In genomic region chr14:68101715-68102301, GRCh38 we compare ENCODE assay signal across 6 cellular contexts.
A peak's percentile ranks its signal among the peaks of the same experiment; 100 is the strongest.
DNase-seq lines count a peak whose midpoint lies in the region; ATAC-seq, FAIRE-seq and TF ChIP-seq lines count a peak whose summit lies in the region.
"Not testable (repeated sequence)": the region's sequence is repeated elsewhere in the genome, so short reads cannot be mapped to it uniquely, and the experiment has no call there.

No MANE protein-coding gene starts in this region.

- in situ Hi-C loops in K562 (cut with MboI); HepG2 (cut with HindIII; ENCODE audit: extremely low pct_ligation_motif_present, low pct_unique_long_range_greater_than_20kb): not testable (repeated sequence)

- not testable (repeated sequence) for H3K9me2 ChIP-seq in HCT116 (ENCODE audit: insufficient read depth)

- CTCF ChIA-PET in HCT116 (lab: Charles Lee); K562 (lab: Yijun Ruan, JAX; ENCODE audit: low intra/inter-chr PET ratio); HepG2 (lab: Yijun Ruan, JAX; ENCODE audit: low intra/inter-chr PET ratio, low total read pairs): not testable (repeated sequence)

- not testable (repeated sequence) for H4K20me1 ChIP-seq in BLaER1 treated with 17β-estradiol and CSF1 and Interleukin-3, amounts not matched to agents 10 nM and 100 nM; HCT116 (ENCODE audit: insufficient read depth); K562 (replicated peaks; ENCODE audit: control insufficient read depth, insufficient read depth, low read length); HepG2 (ENCODE audit: insufficient read depth, low read length)

- peaks cover 56 to 63% (median 59%) of the 10 kb centered on the region in 11 experiments for H3K9me3 ChIP-seq in BLaER1 treated with 17β-estradiol and CSF1 and Interleukin-3, amounts not matched to agents 10 nM and 100 nM (replicated peaks in 1 of 11)
- not testable (repeated sequence) for H3K9me3 ChIP-seq in HCT116 (ENCODE audit: control insufficient read depth in 1 of 2, insufficient read depth in 1 of 2, low read depth in 1 of 2, low read length in 2 of 2); K562 (replicated peaks; ENCODE audit: control insufficient read depth, insufficient read depth, low read depth, low read length)
- peaks cover 26% of the 10 kb centered on the region for H3K9me3 ChIP-seq in HepG2 (ENCODE audit: low read length)
- H3K9me3 ChIP-seq in sigmoid colon = peaks cover 0 to 16% (median 4%) of the 10 kb centered on the region in 4 donors

- TF ChIP-seq CTCF in HCT116 (IDR thresholded peaks at IDR 0.05 in 2 of 3, conservative IDR thresholded peaks at IDR 0.05 in 1 of 3; ENCODE audit: borderline replicate concordance in 1 of 3, insufficient read depth in 1 of 3, low read depth in 2 of 3, low read length in 2 of 3); K562 (IDR thresholded peaks at IDR 0.05 in 2 of 3, conservative IDR thresholded peaks at IDR 0.05 in 1 of 3; ENCODE audit: insufficient read depth in 2 of 3, low read depth in 1 of 3, low read length in 3 of 3); HepG2 (CRISPR knock-in tag; IDR thresholded peaks at IDR 0.05); sigmoid colon (IDR thresholded peaks at IDR 0.05): not testable (repeated sequence)

- not testable (repeated sequence) for TF ChIP-seq RAD21 in HCT116 (IDR thresholded peaks at IDR 0.05; ENCODE audit: low read depth); K562 (CRISPR knock-in tag; conservative IDR thresholded peaks at IDR 0.05 in 1 of 2, IDR thresholded peaks at IDR 0.05 in 1 of 2); HepG2 (CRISPR knock-in tag; IDR thresholded peaks at IDR 0.05)

- H3K27me3 ChIP-seq in BLaER1 treated with 17β-estradiol and CSF1 and Interleukin-3, amounts not matched to agents 10 nM and 100 nM; HCT116 (ENCODE audit: insufficient read depth, low read length); K562 (ENCODE audit: control insufficient read depth in 2 of 2, insufficient read depth in 2 of 2, low read length in 2 of 2); HepG2 (ENCODE audit: control insufficient read depth in 1 of 2, insufficient read depth in 2 of 2, low read length in 2 of 2); sigmoid colon: not testable (repeated sequence)

- intact Hi-C loops in HCT116 (cut with micrococcal nuclease); K562 (cut with micrococcal nuclease); HepG2 (cut with micrococcal nuclease; ENCODE audit: unreplicated experiment): not testable (repeated sequence)
- intact Hi-C loops in sigmoid colon (cut with DNase I) = loop anchor here (5.0 kb wide), 3 partner anchors 65 to 130 kb away; no protein-coding TSS in a partner anchor

- not testable (repeated sequence) for BruUV-seq in HCT116 (replicated peaks; lab: Mats Ljungman, UMichigan); K562 (replicated peaks; lab: Mats Ljungman, UMichigan); HepG2 (replicated peaks; lab: Mats Ljungman, UMichigan)

- not testable (repeated sequence) for H3K79me2 ChIP-seq in HCT116 (ENCODE audit: insufficient read depth, low read length); K562 (ENCODE audit: control insufficient read depth, insufficient read depth, low read length); HepG2 (ENCODE audit: insufficient read depth, low read length)

- H3K27ac ChIP-seq in BLaER1 treated with 17β-estradiol and CSF1 and Interleukin-3, amounts not matched to agents 10 nM and 100 nM; HCT116 (ENCODE audit: low read depth, low read length); K562 (ENCODE audit: extremely low read depth, low read depth, low read length); HepG2 (ENCODE audit: extremely low read length, insufficient read depth, low read length): not testable (repeated sequence)
- peak overlapping the region in 3 of 4 donors; percentile 77 to 88 (median 79) for H3K27ac ChIP-seq in sigmoid colon

- H3K4me1 ChIP-seq in BLaER1 treated with 17β-estradiol and CSF1 and Interleukin-3, amounts not matched to agents 10 nM and 100 nM; HCT116 (ENCODE audit: control insufficient read depth in 1 of 2, insufficient read depth in 2 of 2, low read length in 2 of 2); K562 (replicated peaks in 1 of 2; ENCODE audit: control insufficient read depth in 2 of 2, insufficient read depth in 2 of 2, low read length in 2 of 2); HepG2 (ENCODE audit: insufficient read depth, low read length): not testable (repeated sequence)
- H3K4me1 ChIP-seq in sigmoid colon = peaks cover 0 to 87% (median 77%) of the 10 kb centered on the region in 4 donors

- not testable (repeated sequence) for DNase-seq in HCT116 (ENCODE audit: low read depth, low spot score); K562 (ENCODE audit: extremely low read depth in 1 of 4, low spot score in 3 of 4); HepG2 (ENCODE audit: low spot score); sigmoid colon
- DNase-seq in NCI-H69 (lab: John Stamatoyannopoulos, UW) = peak; percentile 41

- not testable (repeated sequence) for H3K9me1 ChIP-seq in K562 (ENCODE audit: control insufficient read depth, insufficient read depth, low read length)

- peak overlapping the region in 8 of 10 experiments; percentile 5 to 38 (median 20); a peak in 8 of 20 replicates for H3K4me3 ChIP-seq in BLaER1 treated with 17β-estradiol and CSF1 and Interleukin-3, amounts not matched to agents 10 nM and 100 nM
- not testable (repeated sequence) for H3K4me3 ChIP-seq in HCT116 (replicated peaks in 1 of 2; ENCODE audit: low read depth in 1 of 2, low read length in 2 of 2); K562; HepG2 (replicated peaks in 1 of 3; ENCODE audit: insufficient read depth in 1 of 3, low read depth in 2 of 3, low read length in 3 of 3); sigmoid colon

- peaks cover 15 to 26% (median 22%) of the 10 kb centered on the region in 11 experiments for H3K36me3 ChIP-seq in BLaER1 treated with 17β-estradiol and CSF1 and Interleukin-3, amounts not matched to agents 10 nM and 100 nM
- not testable (repeated sequence) for H3K36me3 ChIP-seq in HCT116 (ENCODE audit: control insufficient read depth in 1 of 2, insufficient read depth in 2 of 2, low read length in 2 of 2); K562 (ENCODE audit: control insufficient read depth, insufficient read depth, low read length); HepG2 (replicated peaks in 1 of 2; ENCODE audit: control insufficient read depth in 1 of 2, insufficient read depth in 2 of 2, low read length in 2 of 2); sigmoid colon

- not testable (repeated sequence) for TF ChIP-seq EP300 in K562 (IDR thresholded peaks at IDR 0.05; ENCODE audit: low read length); HepG2 (IDR thresholded peaks at IDR 0.05; ENCODE audit: low read depth in 2 of 2, low read length in 2 of 2); HepG2 (CRISPR knock-in tag; IDR thresholded peaks at IDR 0.05; ENCODE audit: borderline replicate concordance); sigmoid colon (IDR thresholded peaks at IDR 0.05)

- not testable (repeated sequence) for ATAC-seq in HCT116, K562, HepG2

- H3K9ac ChIP-seq in BLaER1 treated with 17β-estradiol and CSF1 and Interleukin-3, amounts not matched to agents 10 nM and 100 nM; HCT116 (ENCODE audit: low read length); K562 (ENCODE audit: insufficient read depth in 1 of 2, low read depth in 2 of 2, low read length in 2 of 2); HepG2 (ENCODE audit: insufficient read depth, low read depth, low read length): not testable (repeated sequence)

- RAD21 ChIA-PET in HCT116 (lab: Charles Lee; ENCODE audit: low non-redundant PET in 1 of 2, low total read pairs in 2 of 2, uncharacterized antibody in 2 of 2, unreplicated experiment in 2 of 2) = not testable (repeated sequence)

- H3K4me2 ChIP-seq in BLaER1 treated with 17β-estradiol and CSF1 and Interleukin-3, amounts not matched to agents 10 nM and 100 nM; HCT116 (ENCODE audit: low read length); K562 (ENCODE audit: insufficient read depth, low read length); HepG2 (ENCODE audit: low read depth, low read length): not testable (repeated sequence)

- FAIRE-seq in K562 (lab: Jason Lieb, UNC); HepG2 (lab: Jason Lieb, UNC): not testable (repeated sequence)

- TF ChIP-seq POLR2A in HCT116 (IDR thresholded peaks at IDR 0.05; ENCODE audit: borderline replicate concordance, extremely low read depth, insufficient read depth, insufficient read length); K562 (conservative IDR thresholded peaks at IDR 0.05); HepG2 (IDR thresholded peaks at IDR 0.05; ENCODE audit: insufficient read depth in 1 of 2, low read depth in 2 of 2, low read length in 2 of 2); sigmoid colon (IDR thresholded peaks at IDR 0.05): not testable (repeated sequence)

- 39% methylated on average over 3 of the region's 3 CpGs for WGBS in K562 (ENCODE audit: insufficient coverage, low coverage, missing lambda C conversion rate)
- WGBS in HepG2 (ENCODE audit: low lambda C conversion rate) = 89% methylated on average over 1 of the region's 3 CpGs
- 97% methylated on average over 3 of the region's 3 CpGs for WGBS in sigmoid colon, 2 donors

- H2AFZ ChIP-seq in HCT116 (ENCODE audit: low read depth, low read length, poor library complexity, severe bottlenecking); K562 (ENCODE audit: low read depth, low read length); HepG2 (ENCODE audit: low read length): not testable (repeated sequence)

- POLR2A ChIA-PET in HCT116 (lab: Charles Lee); K562 (lab: Yijun Ruan, JAX); HepG2 (lab: Yijun Ruan, JAX): not testable (repeated sequence)
